Comparison of ENCODE assay signal across 34 cellular contexts in the genomic region with DNA sequence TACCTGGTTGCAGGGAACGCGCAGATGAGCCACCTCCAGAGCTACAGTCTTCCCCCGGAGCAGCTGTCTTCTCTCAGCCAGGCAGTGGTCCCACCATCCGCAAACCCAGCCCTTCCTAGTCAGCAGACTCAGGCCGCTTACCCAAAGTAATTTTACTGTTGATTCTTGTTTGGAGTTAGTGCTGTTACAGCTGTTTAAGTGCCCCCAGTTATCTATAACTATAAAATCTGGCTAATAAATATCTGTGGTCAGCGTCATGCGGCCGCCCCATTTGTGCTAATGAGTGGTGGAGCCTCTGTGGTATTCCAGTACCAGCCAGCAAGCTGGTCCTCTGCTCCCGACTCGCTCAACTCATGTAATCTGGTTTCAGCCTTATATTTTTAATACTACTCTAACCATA. TPM values are rescaled to one million over a fixed set of nuclear protein-coding genes. Genes with fewer than 3 reads are reported as not detected.
"Had no signal": no experiment of that assay in that cellular context is flagged by ENCODE, and none has a peak within 500 bp of the region (broad histone marks: within the 10 kb centered on the region; RNA-seq: fewer than 3 reads in every experiment).

No MANE protein-coding gene starts in this region.

- DNase-seq: activated CD4-positive, alpha-beta memory T cell treated with anti-CD3 and anti-CD28 coated beads for 36 hours; activated CD4-positive, alpha-beta T cell treated with anti-CD3 and anti-CD28 coated beads for 36 hours; activated CD4-positive, alpha-beta T cell treated with anti-CD3 and anti-CD28 coated beads, Interleukin-2, amount 10 ng/mL, durations not matched to agents 24 days and 14 days; activated CD4-positive, CD25-positive, alpha-beta regulatory T cell; activated CD4-positive, CD25-positive, alpha-beta regulatory T cell treated with anti-CD3 and anti-CD28 coated beads, Interleukin-2, amount 50 U/mL, for 72 hours; activated CD8-positive, alpha-beta memory T cell treated with anti-CD3 and anti-CD28 coated beads, Interleukin-2, amount 10 ng/mL, durations not matched to agents 7 days and 5 days; activated CD8-positive, alpha-beta memory T cell treated with anti-CD3 and anti-CD28 coated beads, Interleukin-2, amount 50 U/mL, for 4 hours; activated CD8-positive, alpha-beta T cell treated with anti-CD3 and anti-CD28 coated beads, Interleukin-2, amount 10 ng/mL, durations not matched to agents 7 days and 5 days; activated effector memory CD4-positive, alpha-beta T cell treated with anti-CD3 and anti-CD28 coated beads, Interleukin-2, amount 50 U/mL, for 16 hours; activated naive CD4-positive, alpha-beta T cell treated with anti-CD3 and anti-CD28 coated beads for 36 hours; activated naive CD8-positive, alpha-beta T cell treated with anti-CD3 and anti-CD28 coated beads for 36 hours; activated naive CD8-positive, alpha-beta T cell treated with anti-CD3 and anti-CD28 coated beads, Interleukin-2, amount 50 U/mL, for 24 hours; activated T-cell treated with anti-CD3 and anti-CD28 coated beads, Interleukin-2, amount 50 U/mL, for 1 hour; activated T-cell treated with anti-CD3 and anti-CD28 coated beads, Interleukin-2, amount 50 U/mL, for 48 hours; adrenal gland; amygdala; aorta; body of pancreas; caudate nucleus; cortex of kidney; dermis blood vessel endothelial cell; effector CD4-positive, alpha-beta T cell; effector memory CD8-positive, alpha-beta T cell; erythroblast; foreskin melanocyte; T-helper 1 cell; T-helper 17 cell; T1000 had no signal

- H3K27ac Mint-ChIP-seq: activated CD4-positive, alpha-beta memory T cell treated with anti-CD3 and anti-CD28 coated beads for 36 hours; activated CD4-positive, alpha-beta T cell treated with anti-CD3 and anti-CD28 coated beads for 36 hours; activated CD4-positive, alpha-beta T cell treated with anti-CD3 and anti-CD28 coated beads, Interleukin-2, amount 10 ng/mL, durations not matched to agents 24 days and 14 days; activated CD8-positive, alpha-beta memory T cell treated with anti-CD3 and anti-CD28 coated beads, Interleukin-2, amount 10 ng/mL, durations not matched to agents 7 days and 5 days; activated CD8-positive, alpha-beta T cell treated with anti-CD3 and anti-CD28 coated beads, Interleukin-2, amount 10 ng/mL, durations not matched to agents 7 days and 5 days; activated naive CD4-positive, alpha-beta T cell treated with anti-CD3 and anti-CD28 coated beads for 36 hours; activated naive CD4-positive, alpha-beta T cell treated with anti-CD3 and anti-CD28 coated beads, Interleukin-2, amount 50 U/mL, for 24 hours; activated naive CD8-positive, alpha-beta T cell treated with anti-CD3 and anti-CD28 coated beads for 36 hours; activated naive CD8-positive, alpha-beta T cell treated with anti-CD3 and anti-CD28 coated beads, Interleukin-2, amount 50 U/mL, for 24 hours; activated T-helper 1 cell treated with anti-CD3 and anti-CD28 coated beads, Interleukin-12 subunit alpha, Interleukin-12 subunit beta, Interleukin-2, Interleukin-4 antibody, amounts not matched to agents 30 ng/mL and 10 ng/mL and 1 ng/mL, durations not matched to agents 14 hours and 24 hours and 36 hours; activated T-helper 2 cell treated with anti-CD3 and anti-CD28 coated beads, Interferon-gamma antibody, Interleukin-2, Interleukin-4, amounts not matched to agents 10 μg/mL and 5 μg/mL and 100 μg/mL, durations not matched to agents 14 hours and 24 hours and 36 hours; effector memory CD8-positive, alpha-beta T cell; T-helper 17 cell; T-helper 2 cell treated with Interferon-gamma antibody and Interleukin-4, amounts not matched to agents 5 μg/mL and 100 μg/mL, for 36 hours had no signal

- H3K4me3 Mint-ChIP-seq: activated CD4-positive, alpha-beta memory T cell treated with anti-CD3 and anti-CD28 coated beads for 36 hours; activated CD4-positive, alpha-beta T cell treated with anti-CD3 and anti-CD28 coated beads for 36 hours; activated CD4-positive, alpha-beta T cell treated with anti-CD3 and anti-CD28 coated beads, Interleukin-2, amount 10 ng/mL, durations not matched to agents 24 days and 14 days; activated CD8-positive, alpha-beta memory T cell treated with anti-CD3 and anti-CD28 coated beads, Interleukin-2, amount 10 ng/mL, durations not matched to agents 7 days and 5 days; activated CD8-positive, alpha-beta T cell treated with anti-CD3 and anti-CD28 coated beads, Interleukin-2, amount 10 ng/mL, durations not matched to agents 7 days and 5 days; activated naive CD4-positive, alpha-beta T cell treated with anti-CD3 and anti-CD28 coated beads for 36 hours; activated naive CD4-positive, alpha-beta T cell treated with anti-CD3 and anti-CD28 coated beads, Interleukin-2, amount 50 U/mL, for 24 hours; activated naive CD8-positive, alpha-beta T cell treated with anti-CD3 and anti-CD28 coated beads for 36 hours; activated naive CD8-positive, alpha-beta T cell treated with anti-CD3 and anti-CD28 coated beads, Interleukin-2, amount 50 U/mL, for 24 hours; activated T-helper 1 cell treated with anti-CD3 and anti-CD28 coated beads, Interleukin-12 subunit alpha, Interleukin-12 subunit beta, Interleukin-2, Interleukin-4 antibody, amounts not matched to agents 30 ng/mL and 10 ng/mL and 1 ng/mL, durations not matched to agents 14 hours and 24 hours and 36 hours; effector memory CD8-positive, alpha-beta T cell; T-helper 17 cell; T-helper 2 cell treated with Interferon-gamma antibody and Interleukin-4, amounts not matched to agents 5 μg/mL and 100 μg/mL, for 36 hours had no signal

- H3K27me3 ChIP-seq: adrenal gland, body of pancreas, esophagus muscularis mucosa, gastroesophageal sphincter had no signal

- H3K27ac ChIP-seq: adrenal gland, body of pancreas, esophagus muscularis mucosa, gastroesophageal sphincter had no signal

- H3K4me1 ChIP-seq: body of pancreas, esophagus muscularis mucosa, gastroesophageal sphincter had no signal

- H3K4me3 ChIP-seq: adrenal gland, body of pancreas, esophagus muscularis mucosa, gastroesophageal sphincter had no signal

- H3K27me3 Mint-ChIP-seq: activated CD4-positive, alpha-beta memory T cell treated with anti-CD3 and anti-CD28 coated beads for 36 hours; activated CD4-positive, alpha-beta T cell treated with anti-CD3 and anti-CD28 coated beads for 36 hours; activated CD4-positive, alpha-beta T cell treated with anti-CD3 and anti-CD28 coated beads, Interleukin-2, amount 10 ng/mL, durations not matched to agents 24 days and 14 days; activated CD8-positive, alpha-beta memory T cell treated with anti-CD3 and anti-CD28 coated beads, Interleukin-2, amount 10 ng/mL, durations not matched to agents 7 days and 5 days; activated naive CD4-positive, alpha-beta T cell treated with anti-CD3 and anti-CD28 coated beads, Interleukin-2, amount 50 U/mL, for 24 hours; activated naive CD8-positive, alpha-beta T cell treated with anti-CD3 and anti-CD28 coated beads for 36 hours; activated naive CD8-positive, alpha-beta T cell treated with anti-CD3 and anti-CD28 coated beads, Interleukin-2, amount 50 U/mL, for 24 hours; effector memory CD8-positive, alpha-beta T cell; T-helper 17 cell had no signal

- H3K4me1 Mint-ChIP-seq: activated CD4-positive, alpha-beta T cell treated with anti-CD3 and anti-CD28 coated beads for 36 hours; activated CD4-positive, alpha-beta T cell treated with anti-CD3 and anti-CD28 coated beads, Interleukin-2, amount 10 ng/mL, durations not matched to agents 24 days and 14 days; activated CD8-positive, alpha-beta memory T cell treated with anti-CD3 and anti-CD28 coated beads, Interleukin-2, amount 10 ng/mL, durations not matched to agents 7 days and 5 days; activated naive CD4-positive, alpha-beta T cell treated with anti-CD3 and anti-CD28 coated beads, Interleukin-2, amount 50 U/mL, for 24 hours; activated naive CD8-positive, alpha-beta T cell treated with anti-CD3 and anti-CD28 coated beads for 36 hours; activated naive CD8-positive, alpha-beta T cell treated with anti-CD3 and anti-CD28 coated beads, Interleukin-2, amount 50 U/mL, for 24 hours had no signal

- H3K9me3 Mint-ChIP-seq: activated CD4-positive, alpha-beta memory T cell treated with anti-CD3 and anti-CD28 coated beads for 36 hours; activated CD4-positive, alpha-beta T cell treated with anti-CD3 and anti-CD28 coated beads, Interleukin-2, amount 10 ng/mL, durations not matched to agents 24 days and 14 days; activated naive CD4-positive, alpha-beta T cell treated with anti-CD3 and anti-CD28 coated beads for 36 hours; activated naive CD4-positive, alpha-beta T cell treated with anti-CD3 and anti-CD28 coated beads, Interleukin-2, amount 50 U/mL, for 24 hours; activated naive CD8-positive, alpha-beta T cell treated with anti-CD3 and anti-CD28 coated beads for 36 hours; activated naive CD8-positive, alpha-beta T cell treated with anti-CD3 and anti-CD28 coated beads, Interleukin-2, amount 50 U/mL, for 24 hours; activated T-helper 1 cell treated with anti-CD3 and anti-CD28 coated beads, Interleukin-12 subunit alpha, Interleukin-12 subunit beta, Interleukin-2, Interleukin-4 antibody, amounts not matched to agents 30 ng/mL and 10 ng/mL and 1 ng/mL, durations not matched to agents 14 hours and 24 hours and 36 hours; activated T-helper 2 cell treated with anti-CD3 and anti-CD28 coated beads, Interferon-gamma antibody, Interleukin-2, Interleukin-4, amounts not matched to agents 10 μg/mL and 5 μg/mL and 100 μg/mL, durations not matched to agents 14 hours and 24 hours and 36 hours; effector memory CD8-positive, alpha-beta T cell; T-helper 2 cell treated with Interferon-gamma antibody and Interleukin-4, amounts not matched to agents 5 μg/mL and 100 μg/mL, for 36 hours had no signal

- H3K9me3 ChIP-seq: adrenal gland, body of pancreas, esophagus muscularis mucosa, gastroesophageal sphincter had no signal

RNA-seq across cellular contexts. Expression of a gene that starts 43.2 kb away (rescaled TPM):
- total RNA-seq: activated naive CD4-positive, alpha-beta T cell treated with anti-CD3 and anti-CD28 coated beads for 36 hours; activated T-helper 1 cell treated with anti-CD3 and anti-CD28 coated beads, Interleukin-12 subunit alpha, Interleukin-12 subunit beta, Interleukin-2, Interleukin-4 antibody, amounts not matched to agents 30 ng/mL and 10 ng/mL and 1 ng/mL, durations not matched to agents 14 hours and 24 hours and 36 hours had no signal
